Comparison of ENCODE assay signal across 19 cellular contexts in the genomic region with DNA sequence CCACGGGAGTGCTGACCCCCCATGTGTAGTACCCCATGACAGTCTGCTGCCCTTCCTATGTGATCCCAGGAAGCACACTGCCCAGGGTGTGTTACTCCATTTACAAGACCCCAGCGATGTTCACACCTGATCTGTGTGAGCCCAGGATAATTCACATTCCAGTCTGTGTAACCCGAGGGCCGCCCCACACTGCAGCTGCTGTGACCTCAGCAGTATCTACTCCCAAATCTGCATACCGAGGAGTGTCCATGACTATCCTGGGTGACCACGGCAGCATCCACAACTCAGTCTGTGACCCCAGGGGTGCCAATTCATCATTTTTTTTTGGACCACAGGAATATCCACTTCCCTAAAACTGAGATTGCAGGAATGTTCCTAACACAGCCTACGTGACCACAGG. TPM values are rescaled to one million over a fixed set of nuclear protein-coding genes. Genes with fewer than 3 reads are reported as not detected.
DNase-seq lines count a peak whose midpoint lies in the region; FAIRE-seq and TF ChIP-seq lines count a peak whose summit lies in the region.
"Had no signal": no experiment of that assay in that cellular context is flagged by ENCODE, and none has a peak within 500 bp of the region (broad histone marks: within the 10 kb centered on the region; RNA-seq: fewer than 3 reads in every experiment).

No MANE protein-coding gene starts in this region.

- no peak overlapping the region for H3K4me3 ChIP-seq in Caco-2 (ENCODE audit: low read depth, low read length)

- DNase-seq in Caco-2 (peak; percentile 23 to 53), MV-4-11 (lab: John Stamatoyannopoulos, UW) (peak; percentile 20), posterior vena cava (ENCODE audit: low spot score) (peak; percentile 40), posterior cingulate gyrus (no peak), GM12892 (ENCODE audit: insufficient read length) (no peak), Ammon's horn (ENCODE audit: low spot score) (no peak)
- DNase-seq: BE2C; C1 segment of cervical spinal cord; CD4-positive, CD25-positive, alpha-beta regulatory T cell; CD8-positive, alpha-beta memory T cell; COR-L47; GDM1; GOT3; H9 had no signal

- CTCF ChIA-PET in Caco-2 (lab: Charles Lee) = no interaction called here

- intact Hi-C loops in Caco-2 (cut with micrococcal nuclease; ENCODE audit: unreplicated experiment) = loop anchor here (2.0 kb wide), 1 partner anchor 17 kb away; no protein-coding TSS in a partner anchor
- intact Hi-C loops in dendritic cell treated with granulocyte-macrophage colony-stimulating factor and Interleukin-4, amounts not matched to agents 40 ng/mL and 50 ng/mL, for 4 days (cut with micrococcal nuclease) = no loop called here
- intact Hi-C loops in posterior vena cava (cut with DNase I) = no loop called here
- intact Hi-C loops in posterior cingulate gyrus (cut with DNase I) = no loop called here

- no peak for TF ChIP-seq CTCF in Caco-2 (IDR thresholded peaks at IDR 0.05; ENCODE audit: insufficient read depth in 1 of 2, low read depth in 1 of 2, low read length in 1 of 2, severe bottlenecking in 1 of 2, unreplicated experiment in 1 of 2)

- no peak overlapping the region for H3K4me3 Mint-ChIP-seq in Caco-2 (ENCODE audit: unreplicated experiment)
- H3K4me3 Mint-ChIP-seq in dendritic cell treated with granulocyte-macrophage colony-stimulating factor and Interleukin-4, amounts not matched to agents 40 ng/mL and 50 ng/mL, for 4 days = no peak overlapping the region
- H3K4me3 Mint-ChIP-seq: CD4-positive, CD25-positive, alpha-beta regulatory T cell; CD8-positive, alpha-beta memory T cell; H9; IgD-negative memory B cell had no signal

- no peaks in the 10 kb centered on the region for H3K27me3 ChIP-seq in Caco-2 (replicated peaks; ENCODE audit: control insufficient read depth, insufficient read depth, low read length)
- H3K27me3 ChIP-seq: BE2C had no signal

- BruUV-seq in Caco-2 (replicated peaks; lab: Mats Ljungman, UMichigan) = no TSS peak

- no peaks in the 10 kb centered on the region for H3K9me3 ChIP-seq in Caco-2
- H3K9me3 ChIP-seq: BE2C had no signal

- no peaks in the 10 kb centered on the region for H3K36me3 ChIP-seq in Caco-2 (ENCODE audit: control insufficient read depth, insufficient read depth, low read length)
- H3K36me3 ChIP-seq: BE2C had no signal

- H3K36me3 Mint-ChIP-seq in Caco-2 (ENCODE audit: insufficient read depth, unreplicated experiment) = no peaks in the 10 kb centered on the region
- H3K36me3 Mint-ChIP-seq in dendritic cell treated with granulocyte-macrophage colony-stimulating factor and Interleukin-4, amounts not matched to agents 40 ng/mL and 50 ng/mL, for 4 days (ENCODE audit: low read depth) = no peaks in the 10 kb centered on the region
- H3K36me3 Mint-ChIP-seq: CD4-positive, CD25-positive, alpha-beta regulatory T cell; CD8-positive, alpha-beta memory T cell had no signal

- TF ChIP-seq POLR2A in GM12892 (IDR thresholded peaks at IDR 0.05; ENCODE audit: low read depth, low read length) = no peak

- H3K9me3 Mint-ChIP-seq in Caco-2 (ENCODE audit: unreplicated experiment) = no peaks in the 10 kb centered on the region
- no peaks in the 10 kb centered on the region for H3K9me3 Mint-ChIP-seq in dendritic cell treated with granulocyte-macrophage colony-stimulating factor and Interleukin-4, amounts not matched to agents 40 ng/mL and 50 ng/mL, for 4 days
- H3K9me3 Mint-ChIP-seq: CD4-positive, CD25-positive, alpha-beta regulatory T cell; CD8-positive, alpha-beta memory T cell; IgD-negative memory B cell had no signal

- H3K4me1 Mint-ChIP-seq in Caco-2 (ENCODE audit: low read depth, unreplicated experiment) = peaks cover 14% of the 10 kb centered on the region
- peaks cover 38% of the 10 kb centered on the region for H3K4me1 Mint-ChIP-seq in dendritic cell treated with granulocyte-macrophage colony-stimulating factor and Interleukin-4, amounts not matched to agents 40 ng/mL and 50 ng/mL, for 4 days (ENCODE audit: low read depth)
- H3K4me1 Mint-ChIP-seq: H9, IgD-negative memory B cell had no signal

- H3K27me3 Mint-ChIP-seq in Caco-2 (ENCODE audit: insufficient read depth, unreplicated experiment) = no peaks in the 10 kb centered on the region
- no peaks in the 10 kb centered on the region for H3K27me3 Mint-ChIP-seq in dendritic cell treated with granulocyte-macrophage colony-stimulating factor and Interleukin-4, amounts not matched to agents 40 ng/mL and 50 ng/mL, for 4 days
- H3K27me3 Mint-ChIP-seq: CD4-positive, CD25-positive, alpha-beta regulatory T cell had no signal

- POLR2A ChIA-PET in Caco-2 (lab: Charles Lee) = no interaction called here

- no peak for FAIRE-seq in GM12892 (lab: Jason Lieb, UNC)
- FAIRE-seq: D721Med, HTR-8/SVneo had no signal

- peaks cover 22% of the 10 kb centered on the region for H3K4me1 ChIP-seq in Caco-2
- H3K4me1 ChIP-seq: BE2C had no signal

- peak overlapping the region; percentile 43 for H3K27ac Mint-ChIP-seq in Caco-2 (ENCODE audit: unreplicated experiment)
- peak overlapping the region; percentile 57 for H3K27ac Mint-ChIP-seq in dendritic cell treated with granulocyte-macrophage colony-stimulating factor and Interleukin-4, amounts not matched to agents 40 ng/mL and 50 ng/mL, for 4 days
- H3K27ac Mint-ChIP-seq: CD4-positive, CD25-positive, alpha-beta regulatory T cell; CD8-positive, alpha-beta memory T cell; H9; IgD-negative memory B cell had no signal

RNA-seq across cellular contexts. Expression of a gene that starts 7.8 kb away (rescaled TPM):
- total RNA-seq in Caco-2 (2022) (not detected in 2 replicates), posterior vena cava (not detected)
- polyA plus RNA-seq in GM12892 (2012; ENCODE audit: missing spikeins) = not detected
- total RNA-seq: A172; CD4-positive, CD25-positive, alpha-beta regulatory T cell; CD8-positive, alpha-beta memory T cell; H9 had no signal
- polyA plus RNA-seq: CD4-positive, CD25-positive, alpha-beta regulatory T cell; CD8-positive, alpha-beta memory T cell; IgD-negative memory B cell had no signal

RNA-seq across cellular contexts. Expression of a gene that starts 32.7 kb away (rescaled TPM):
- total RNA-seq in Caco-2 (2022) = not detected in 2 replicates
- under 1 TPM in 1 of 2 donors, not detected in 1; 0.42 TPM for total RNA-seq in posterior vena cava
- polyA plus RNA-seq in GM12892 (2012; ENCODE audit: missing spikeins) = 0.40 TPM
- total RNA-seq: A172; CD8-positive, alpha-beta memory T cell; H9 had no signal
- polyA plus RNA-seq: CD4-positive, CD25-positive, alpha-beta regulatory T cell; CD8-positive, alpha-beta memory T cell; IgD-negative memory B cell had no signal

RNA-seq across cellular contexts. Expression of a gene that starts 48.2 kb away (rescaled TPM):
- total RNA-seq in Caco-2 (2022) (99.6 and 110 TPM in 2 replicates), posterior vena cava (10 to 100 TPM; 45.4 to 54.3 TPM)
- polyA plus RNA-seq in GM12892 (2012; ENCODE audit: missing spikeins) = 48.8 TPM

RNA-seq across cellular contexts. Expression of a gene that starts 57.2 kb away (rescaled TPM):
- total RNA-seq in Caco-2 (2022) = 13.9 and 15.8 TPM in 2 replicates
- total RNA-seq in posterior vena cava = 1 to 10 TPM; 3.8 to 4.5 TPM
- 8.3 TPM for polyA plus RNA-seq in GM12892 (2012; ENCODE audit: missing spikeins)

Comparison
In these comparisons a context has a peak if more than half of its experiments do, and no peak if none do; other contexts are left out.
1. DNase-seq: peak in Caco-2 (2 of 2), MV-4-11 (single experiment) and posterior vena cava (single experiment); none in posterior cingulate gyrus (0 of 10), GM12892 (single experiment) and Ammon's horn (single experiment).